Comparison of ENCODE assay signal across 1 cellular context in genomic region chr1:192632641-192633532, GRCh38.
TF ChIP-seq lines count a peak whose summit lies in the region.

No MANE protein-coding gene starts in this region.

TF ChIP-seq in HCT116, 20 proteins besides CTCF, POLR2A, EP300 and RAD21 (continued from another document):
- TF ChIP-seq, protein P1, sequence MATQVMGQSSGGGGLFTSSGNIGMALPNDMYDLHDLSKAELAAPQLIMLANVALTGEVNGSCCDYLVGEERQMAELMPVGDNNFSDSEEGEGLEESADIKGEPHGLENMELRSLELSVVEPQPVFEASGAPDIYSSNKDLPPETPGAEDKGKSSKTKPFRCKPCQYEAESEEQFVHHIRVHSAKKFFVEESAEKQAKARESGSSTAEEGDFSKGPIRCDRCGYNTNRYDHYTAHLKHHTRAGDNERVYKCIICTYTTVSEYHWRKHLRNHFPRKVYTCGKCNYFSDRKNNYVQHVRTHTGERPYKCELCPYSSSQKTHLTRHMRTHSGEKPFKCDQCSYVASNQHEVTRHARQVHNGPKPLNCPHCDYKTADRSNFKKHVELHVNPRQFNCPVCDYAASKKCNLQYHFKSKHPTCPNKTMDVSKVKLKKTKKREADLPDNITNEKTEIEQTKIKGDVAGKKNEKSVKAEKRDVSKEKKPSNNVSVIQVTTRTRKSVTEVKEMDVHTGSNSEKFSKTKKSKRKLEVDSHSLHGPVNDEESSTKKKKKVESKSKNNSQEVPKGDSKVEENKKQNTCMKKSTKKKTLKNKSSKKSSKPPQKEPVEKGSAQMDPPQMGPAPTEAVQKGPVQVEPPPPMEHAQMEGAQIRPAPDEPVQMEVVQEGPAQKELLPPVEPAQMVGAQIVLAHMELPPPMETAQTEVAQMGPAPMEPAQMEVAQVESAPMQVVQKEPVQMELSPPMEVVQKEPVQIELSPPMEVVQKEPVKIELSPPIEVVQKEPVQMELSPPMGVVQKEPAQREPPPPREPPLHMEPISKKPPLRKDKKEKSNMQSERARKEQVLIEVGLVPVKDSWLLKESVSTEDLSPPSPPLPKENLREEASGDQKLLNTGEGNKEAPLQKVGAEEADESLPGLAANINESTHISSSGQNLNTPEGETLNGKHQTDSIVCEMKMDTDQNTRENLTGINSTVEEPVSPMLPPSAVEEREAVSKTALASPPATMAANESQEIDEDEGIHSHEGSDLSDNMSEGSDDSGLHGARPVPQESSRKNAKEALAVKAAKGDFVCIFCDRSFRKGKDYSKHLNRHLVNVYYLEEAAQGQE (IDR thresholded peaks at IDR 0.05; ENCODE audit: low read depth) = no peak
- no peak for TF ChIP-seq POLR2AphosphoS5 (IDR thresholded peaks at IDR 0.05; ENCODE audit: low read depth, low read length)
- no peak for TF ChIP-seq CEBPB (IDR thresholded peaks at IDR 0.05; ENCODE audit: low read depth)
